9 cellular contexts compared by ENCODE assay signal in genomic region chr5:137822158-137822764, GRCh38. TPM values are rescaled to one million over a fixed set of nuclear protein-coding genes. Genes with fewer than 3 reads are reported as not detected.
DNase-seq lines count a peak whose midpoint lies in the region; ATAC-seq and TF ChIP-seq lines count a peak whose summit lies in the region.
"Had no signal": no experiment of that assay in that cellular context is flagged by ENCODE, and none has a peak within 500 bp of the region (broad histone marks: within the 10 kb centered on the region; RNA-seq: fewer than 3 reads in every experiment).

No MANE protein-coding gene starts in this region.

- TF ChIP-seq CTCF in SK-N-SH (IDR thresholded peaks at IDR 0.05) (peak; percentile 57), smooth muscle cell (IDR thresholded peaks at IDR 0.05; ENCODE audit: borderline replicate concordance, insufficient read depth, poor library complexity, severe bottlenecking) (peak; percentile 44)

- H3K9ac ChIP-seq in SK-N-SH: no peak overlapping the region
- H3K9ac ChIP-seq in smooth muscle cell (ENCODE audit: low read depth): no peak overlapping the region
- H3K9ac ChIP-seq: KMS-11 had no signal

- peak; percentile 81 for TF ChIP-seq RAD21 in SK-N-SH (IDR thresholded peaks at IDR 0.05; ENCODE audit: low read length)

- H4K20me1 ChIP-seq in SK-N-SH (ENCODE audit: insufficient read depth) (no peaks in the 10 kb centered on the region), smooth muscle cell (ENCODE audit: low read depth) (no peaks in the 10 kb centered on the region)

- TF ChIP-seq EP300 in SK-N-SH (IDR thresholded peaks at IDR 0.05; ENCODE audit: borderline replicate concordance in 1 of 2, low read depth in 1 of 2, low read length in 1 of 2): no peak

- in situ Hi-C loops in Caki2 (cut with HindIII; ENCODE audit: low pct_unique_long_range_greater_than_20kb, low sequenced_read_pairs): no loop called here

- H3K4me1 ChIP-seq in SK-N-SH (ENCODE audit: control insufficient read depth in 1 of 2, insufficient read depth in 2 of 2, low read depth in 1 of 2, low read length in 1 of 2): no peaks in the 10 kb centered on the region
- H3K4me1 ChIP-seq in smooth muscle cell (ENCODE audit: low read depth): no peaks in the 10 kb centered on the region

- H3K79me2 ChIP-seq in SK-N-SH (ENCODE audit: insufficient read depth): no peaks in the 10 kb centered on the region
- no peaks in the 10 kb centered on the region for H3K79me2 ChIP-seq in smooth muscle cell (ENCODE audit: low read depth)

- H3K36me3 ChIP-seq in SK-N-SH (replicated peaks in 1 of 2; ENCODE audit: control insufficient read depth in 1 of 2, insufficient read depth in 2 of 2, low read length in 1 of 2): no peaks in the 10 kb centered on the region
- H3K36me3 ChIP-seq in smooth muscle cell (ENCODE audit: low read depth): no peaks in the 10 kb centered on the region

- H3K4me2 ChIP-seq in SK-N-SH (no peak overlapping the region), smooth muscle cell (no peak overlapping the region)
- H3K4me2 ChIP-seq: KMS-11 had no signal

- H3F3A ChIP-seq in SK-N-SH (replicated peaks; ENCODE audit: insufficient read depth) (no peaks in the 10 kb centered on the region), smooth muscle cell (ENCODE audit: low read depth) (no peaks in the 10 kb centered on the region)

- POLR2A ChIA-PET in SK-N-SH (lab: Yijun Ruan, JAX): no interaction called here

- ATAC-seq in HG02642 (IDR thresholded peaks at IDR 0.05; ENCODE audit: poor library complexity, unreplicated experiment): no peak
- no peak for ATAC-seq in HG03342 (IDR thresholded peaks at IDR 0.05; ENCODE audit: unreplicated experiment)

- DNase-seq in Caki2 (ENCODE audit: low read depth): peak; percentile 29
- DNase-seq in HK-2 (ENCODE audit: unreplicated experiment): peak; percentile 15
- peak; percentile 60 for DNase-seq in SK-N-SH
- DNase-seq in globus pallidus (ENCODE audit: low spot score): peak; percentile 73
- DNase-seq in smooth muscle cell (lab: John Stamatoyannopoulos, UW; ENCODE audit: unreplicated experiment): no peak
- DNase-seq in stimulated activated CD4-positive, alpha-beta T cell treated with anti-CD3 and anti-CD28 coated beads, Interleukin-4, amount 100 ng/mL, for 1 hour: no peak

- H3K9me2 ChIP-seq in SK-N-SH: no peaks in the 10 kb centered on the region

- H3K27ac ChIP-seq in SK-N-SH (ENCODE audit: low read depth in 2 of 2, low read length in 1 of 2) (no peak overlapping the region), smooth muscle cell (ENCODE audit: low read depth) (no peak overlapping the region)
- H3K27ac ChIP-seq: KMS-11 had no signal

- 77% methylated on average over 6 of the region's 6 CpGs for WGBS in SK-N-SH (ENCODE audit: low lambda C conversion rate)
- 29% methylated on average over 6 of the region's 6 CpGs for WGBS in smooth muscle cell (ENCODE audit: low lambda C conversion rate)

- H3K27me3 ChIP-seq in SK-N-SH (ENCODE audit: insufficient read depth): no peaks in the 10 kb centered on the region
- H3K27me3 ChIP-seq in smooth muscle cell (ENCODE audit: low read depth): peaks cover 9% of the 10 kb centered on the region

- CTCF ChIA-PET in SK-N-SH (lab: Yijun Ruan, JAX): interaction anchor here (0.6 to 2.1 kb wide), 9 partner anchors 9 to 193 kb away, joined by 3 to 33 read pairs (median 4); no protein-coding TSS in a partner anchor

- H3K9me3 ChIP-seq in SK-N-SH (0 out of 2 replicates have a peak, but pooled peaks cover 6% of the 10 kb centered on the region), smooth muscle cell (replicated peaks; ENCODE audit: low read depth) (no peaks in the 10 kb centered on the region)

- H3K4me3 ChIP-seq in SK-N-SH (ENCODE audit: low read depth in 2 of 2, low read length in 1 of 2) (no peak overlapping the region), smooth muscle cell (no peak overlapping the region)

- H2AFZ ChIP-seq in SK-N-SH (ENCODE audit: low read depth) (no peak overlapping the region), smooth muscle cell (ENCODE audit: low read depth) (no peak overlapping the region)

TF ChIP-seq in SK-N-SH, 30 proteins besides CTCF, POLR2A, EP300 and RAD21:
- TF ChIP-seq SMC3 (IDR thresholded peaks at IDR 0.05; ENCODE audit: low read depth, low read length) (peak; percentile 63), TAF1 (IDR thresholded peaks at IDR 0.05; ENCODE audit: borderline replicate concordance, low read depth, low read length) (no peak)
TF ChIP-seq in SK-N-SH: peak in this region for 1.

RNA-seq across cellular contexts. Expression of gene MYOT, which starts 45.4 kb away (rescaled TPM):
- total RNA-seq in Caki2 (2014; rRNA removed; shearing (Covaris generic); ENCODE audit: low replicate concordance): not detected in 2 replicates
- polyA plus RNA-seq in SK-N-SH (2012; rRNA removed): 0.02 and 0.06 TPM in 2 replicates
- 0.01 and 0.10 TPM in 2 replicates for polyA plus RNA-seq in SK-N-SH (2012; cell fraction: cytosol; rRNA removed)
- polyA plus RNA-seq in SK-N-SH (2012; cell fraction: nucleus; rRNA removed): 0.13 and 0.30 TPM in 2 replicates
- total RNA-seq in smooth muscle cell: not detected in 2 replicates
- polyA plus RNA-seq in smooth muscle cell: 0.07 and 0.29 TPM in 2 replicates

Comparison
In these comparisons a context has a peak if more than half of its experiments do, and no peak if none do; other contexts are left out.
1. DNase-seq: peak in Caki2 (single experiment), HK-2 (single experiment), SK-N-SH (single experiment) and globus pallidus (single experiment); none in smooth muscle cell (single experiment) and stimulated activated CD4-positive, alpha-beta T cell treated with anti-CD3 and anti-CD28 coated beads, Interleukin-4, amount 100 ng/mL, for 1 hour (single experiment).